Comparison of ENCODE assay signal across 8 cellular contexts in the genomic region with DNA sequence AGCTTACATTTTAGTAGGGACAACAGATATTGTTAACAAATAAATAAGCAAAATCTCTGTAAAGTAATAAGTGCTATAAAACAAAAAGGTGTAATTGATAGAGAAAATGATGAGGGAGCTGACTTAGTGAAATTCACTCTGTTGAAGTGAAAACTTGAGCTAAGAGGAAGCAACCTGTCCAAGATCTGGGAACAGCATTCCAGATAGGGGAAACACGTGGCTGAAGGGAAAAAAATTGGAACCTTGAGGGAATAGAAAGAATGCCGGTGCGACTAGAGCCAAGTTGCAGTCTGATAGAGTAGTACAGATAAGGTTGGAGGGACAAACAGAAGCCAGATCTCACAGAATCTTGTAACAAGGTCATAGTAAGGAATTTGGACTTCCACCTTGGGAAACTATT. TPM values are rescaled to one million over a fixed set of nuclear protein-coding genes. Genes with fewer than 3 reads are reported as not detected.
DNase-seq lines count a peak whose midpoint lies in the region; ATAC-seq and TF ChIP-seq lines count a peak whose summit lies in the region.

No MANE protein-coding gene starts in this region.

- intact Hi-C loops in right cardiac atrium (cut with DNase I): loop anchor here in 1 of 4 donors (10.0 kb wide), 1 partner anchor 171 kb away; no protein-coding TSS in a partner anchor

- no peak for DNase-seq in HL-60 (ENCODE audit: low read depth in 1 of 2, low spot score in 1 of 2)
- no peak for DNase-seq in WERI-Rb-1
- no peak for DNase-seq in right cardiac atrium
- DNase-seq in smooth muscle cell (lab: John Stamatoyannopoulos, UW; ENCODE audit: unreplicated experiment): no peak
- no peak for DNase-seq in NCI-H1417 treated with DMSO at 0.1 percent for 48 hours (lab: John Stamatoyannopoulos, UW)
- DNase-seq in NCI-H2029 (lab: John Stamatoyannopoulos, UW): no peak

- ATAC-seq in right cardiac atrium (peak in 1 of 2 donors; percentile 34), GM21360 (IDR thresholded peaks at IDR 0.05; ENCODE audit: unreplicated experiment) (no peak), GM18519 (IDR thresholded peaks at IDR 0.05; ENCODE audit: low FRiP score, unreplicated experiment) (no peak)

- H3K4me1 ChIP-seq in right cardiac atrium (ENCODE audit: control insufficient read depth, insufficient read depth, low read length) (no peaks in the 10 kb centered on the region), smooth muscle cell (ENCODE audit: low read depth) (peaks cover 9% of the 10 kb centered on the region)

- H2AFZ ChIP-seq in smooth muscle cell (ENCODE audit: low read depth): peak overlapping the region; percentile 91

- TF ChIP-seq CTCF in HL-60 (IDR thresholded peaks at IDR 0.05; ENCODE audit: insufficient read depth, low read length) (no peak), WERI-Rb-1 (IDR thresholded peaks at IDR 0.05; ENCODE audit: low read depth, low read length) (no peak), smooth muscle cell (IDR thresholded peaks at IDR 0.05; ENCODE audit: borderline replicate concordance, insufficient read depth, poor library complexity, severe bottlenecking) (no peak)

- H3K9me3 ChIP-seq in WERI-Rb-1 (ENCODE audit: severe bottlenecking) (no peaks in the 10 kb centered on the region), right cardiac atrium (ENCODE audit: control insufficient read depth, low read length) (no peaks in the 10 kb centered on the region), smooth muscle cell (replicated peaks; ENCODE audit: low read depth) (no peaks in the 10 kb centered on the region)

- no peaks in the 10 kb centered on the region for H3F3A ChIP-seq in smooth muscle cell (ENCODE audit: low read depth)

- H3K27ac ChIP-seq in HL-60 (replicated peaks) (no peak overlapping the region), WERI-Rb-1 (no peak overlapping the region), right cardiac atrium (ENCODE audit: low read length) (no peak overlapping the region), smooth muscle cell (ENCODE audit: low read depth) (no peak overlapping the region)

- H3K4me2 ChIP-seq in smooth muscle cell: peak overlapping the region; percentile 89

- H3K79me2 ChIP-seq in smooth muscle cell (ENCODE audit: low read depth): peaks cover 36% of the 10 kb centered on the region

- H4K20me1 ChIP-seq in smooth muscle cell (ENCODE audit: low read depth): peaks cover 4% of the 10 kb centered on the region

- H3K36me3 ChIP-seq in WERI-Rb-1: peaks cover 30% of the 10 kb centered on the region
- H3K36me3 ChIP-seq in smooth muscle cell (ENCODE audit: low read depth): peaks cover 5% of the 10 kb centered on the region

- H3K27me3 ChIP-seq in HL-60 (ENCODE audit: insufficient read depth, poor library complexity, severe bottlenecking) (peaks cover 11% of the 10 kb centered on the region), WERI-Rb-1 (ENCODE audit: insufficient read depth, low read depth, severe bottlenecking) (no peaks in the 10 kb centered on the region), right cardiac atrium (ENCODE audit: control insufficient read depth, insufficient read depth) (no peaks in the 10 kb centered on the region), smooth muscle cell (ENCODE audit: low read depth) (peaks cover 46% of the 10 kb centered on the region)

- H3K4me3 ChIP-seq in HL-60 (replicated peaks; ENCODE audit: insufficient read depth, low read length): peak overlapping the region; percentile 86
- H3K4me3 ChIP-seq in WERI-Rb-1 (ENCODE audit: low read depth, low read length): peak overlapping the region; percentile 95
- H3K4me3 ChIP-seq in right cardiac atrium (ENCODE audit: low read length): peak overlapping the region; percentile 83
- H3K4me3 ChIP-seq in smooth muscle cell: peak overlapping the region; percentile 80

- 7% methylated on average over 3 of the region's 3 CpGs for WGBS in right cardiac atrium
- 40% methylated on average over 3 of the region's 3 CpGs for WGBS in smooth muscle cell (ENCODE audit: low lambda C conversion rate)

- H3K9ac ChIP-seq in smooth muscle cell (ENCODE audit: low read depth): no peak overlapping the region

RNA-seq across cellular contexts. Expression of gene DDX52, which starts 0.6 kb away (rescaled TPM):
- total RNA-seq in right cardiac atrium (10 to 100 TPM; 14.3 to 16.5 (median 15.5) TPM), smooth muscle cell (26.0 and 28.2 TPM in 2 replicates)
- polyA plus RNA-seq in right cardiac atrium (8.7 TPM), smooth muscle cell (18.7 and 24.0 TPM in 2 replicates)

RNA-seq across cellular contexts. Expression of gene SYNRG, which starts 34.6 kb away (rescaled TPM):
- 10 to 100 TPM; 30.3 to 35.9 (median 35.5) TPM for total RNA-seq in right cardiac atrium
- polyA plus RNA-seq in right cardiac atrium: 6.0 TPM
- total RNA-seq in smooth muscle cell: 18.9 and 19.5 TPM in 2 replicates
- polyA plus RNA-seq in smooth muscle cell: 16.2 and 17.9 TPM in 2 replicates
